7 cellular contexts compared by ENCODE assay signal in the genomic region with DNA sequence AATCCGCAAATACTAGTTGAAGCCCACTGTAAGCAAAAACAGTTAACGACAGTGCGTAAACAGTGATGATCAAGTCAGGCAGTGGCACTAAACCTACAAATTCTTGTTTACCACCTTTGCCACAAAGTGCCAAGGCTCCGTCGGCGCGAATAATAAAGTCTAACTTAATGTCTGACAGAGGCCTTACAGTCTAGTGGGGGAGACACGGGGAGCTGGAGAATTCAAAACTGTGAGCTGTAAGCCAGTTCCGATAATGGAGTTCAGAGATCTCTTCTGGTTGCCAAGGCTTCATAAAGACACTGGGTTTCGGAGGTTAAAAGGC. TPM values are rescaled to one million over a fixed set of nuclear protein-coding genes. Genes with fewer than 3 reads are reported as not detected.
DNase-seq lines count a peak whose midpoint lies in the region; ATAC-seq and TF ChIP-seq lines count a peak whose summit lies in the region.

No MANE protein-coding gene starts in this region.

- no peaks in the 10 kb centered on the region for H3K9me3 ChIP-seq in hepatocyte (ENCODE audit: low read depth)

- H3K9me2 ChIP-seq in hepatocyte (replicated peaks; ENCODE audit: insufficient read depth) = no peaks in the 10 kb centered on the region

- DNase-seq in HFF-Myc (ENCODE audit: extremely low read depth, low read depth) (no peak), hepatocyte (ENCODE audit: low spot score) (no peak), activated gamma-delta T cell treated with Interleukin-2 at 50 U/mL for 16 hours (no peak), H7 (no peak)
- DNase-seq in activated CD8-positive, alpha-beta T cell treated with anti-CD3 and anti-CD28 coated beads, Interleukin-2, amount 10 ng/mL, durations not matched to agents 7 days and 5 days = no peak
- no peak for DNase-seq in stimulated activated effector memory CD8-positive, alpha-beta T cell treated with anti-CD3 and anti-CD28 coated beads, Interleukin-12 subunit alpha, Interleukin-12 subunit beta, amount 100 ng/mL, for 72 hours (ENCODE audit: low spot score in 2 of 2)

- H3K9me3 Mint-ChIP-seq in activated CD8-positive, alpha-beta T cell treated with anti-CD3 and anti-CD28 coated beads, Interleukin-2, amount 10 ng/mL, durations not matched to agents 7 days and 5 days (ENCODE audit: insufficient read depth) = no peaks in the 10 kb centered on the region
- H3K9me3 Mint-ChIP-seq in stimulated activated effector memory CD8-positive, alpha-beta T cell treated with anti-CD3 and anti-CD28 coated beads, Interleukin-12 subunit alpha, Interleukin-12 subunit beta, amount 100 ng/mL, for 72 hours = no peaks in the 10 kb centered on the region

- H3K36me3 ChIP-seq in hepatocyte (replicated peaks; ENCODE audit: insufficient read depth, low read depth) (no peaks in the 10 kb centered on the region), H7 (replicated peaks; ENCODE audit: control insufficient read depth, insufficient read depth, low read length) (no peaks in the 10 kb centered on the region)

- peaks cover 37% of the 10 kb centered on the region for H3K79me2 ChIP-seq in hepatocyte

- H4K20me1 ChIP-seq in hepatocyte (ENCODE audit: insufficient read depth, poor library complexity, severe bottlenecking) = no peaks in the 10 kb centered on the region

- no peak overlapping the region for H3K27ac ChIP-seq in hepatocyte

- peak overlapping the region; percentile 64 for H3K4me3 ChIP-seq in HFF-Myc (replicated peaks; ENCODE audit: low read depth, low read length)
- no peak overlapping the region for H3K4me3 ChIP-seq in hepatocyte
- H3K4me3 ChIP-seq in H7 (ENCODE audit: insufficient read depth, low read depth, low read length) = no peak overlapping the region

- H3K27ac Mint-ChIP-seq in activated CD8-positive, alpha-beta T cell treated with anti-CD3 and anti-CD28 coated beads, Interleukin-2, amount 10 ng/mL, durations not matched to agents 7 days and 5 days = peak overlapping the region; percentile 86
- peak overlapping the region; percentile 89 for H3K27ac Mint-ChIP-seq in stimulated activated effector memory CD8-positive, alpha-beta T cell treated with anti-CD3 and anti-CD28 coated beads, Interleukin-12 subunit alpha, Interleukin-12 subunit beta, amount 100 ng/mL, for 72 hours

- 67% methylated on average over 10 of the region's 10 CpGs for WGBS in hepatocyte (ENCODE audit: low lambda C conversion rate, missing lambda C conversion rate)

- peaks cover 9% of the 10 kb centered on the region for H3K4me1 ChIP-seq in hepatocyte (ENCODE audit: insufficient read depth)

- no peaks in the 10 kb centered on the region for H3K27me3 Mint-ChIP-seq in activated CD8-positive, alpha-beta T cell treated with anti-CD3 and anti-CD28 coated beads, Interleukin-2, amount 10 ng/mL, durations not matched to agents 7 days and 5 days (ENCODE audit: low read depth)

- peak overlapping the region; percentile 48 for H3K4me2 ChIP-seq in hepatocyte

- H3K27me3 ChIP-seq in hepatocyte (no peaks in the 10 kb centered on the region), H7 (ENCODE audit: control insufficient read depth, insufficient read depth, low read length) (no peaks in the 10 kb centered on the region)

- no peak for ATAC-seq in activated CD8-positive, alpha-beta T cell treated with anti-CD3 and anti-CD28 coated beads, Interleukin-2, amount 10 ng/mL, durations not matched to agents 7 days and 5 days
- no peak for ATAC-seq in stimulated activated effector memory CD8-positive, alpha-beta T cell treated with anti-CD3 and anti-CD28 coated beads, Interleukin-12 subunit alpha, Interleukin-12 subunit beta, amount 100 ng/mL, for 72 hours
- no peak for ATAC-seq in GM18867 (IDR thresholded peaks at IDR 0.05; ENCODE audit: unreplicated experiment)

- CTCF ChIA-PET in activated CD8-positive, alpha-beta T cell treated with anti-CD3 and anti-CD28 coated beads, Interleukin-2, amount 10 ng/mL, durations not matched to agents 7 days and 5 days (lab: Charles Lee) = no interaction called here

- POLR2A ChIA-PET in activated CD8-positive, alpha-beta T cell treated with anti-CD3 and anti-CD28 coated beads, Interleukin-2, amount 10 ng/mL, durations not matched to agents 7 days and 5 days (lab: Charles Lee) = no interaction called here

- TF ChIP-seq CTCF in HFF-Myc (IDR thresholded peaks at IDR 0.05; ENCODE audit: low read depth, low read length, missing control alignments) = no peak
- no peak for TF ChIP-seq CTCF in hepatocyte (IDR thresholded peaks at IDR 0.05; ENCODE audit: poor library complexity)

- H3K4me1 Mint-ChIP-seq in activated CD8-positive, alpha-beta T cell treated with anti-CD3 and anti-CD28 coated beads, Interleukin-2, amount 10 ng/mL, durations not matched to agents 7 days and 5 days (ENCODE audit: low read depth) = peaks cover 67% of the 10 kb centered on the region
- H3K4me1 Mint-ChIP-seq in stimulated activated effector memory CD8-positive, alpha-beta T cell treated with anti-CD3 and anti-CD28 coated beads, Interleukin-12 subunit alpha, Interleukin-12 subunit beta, amount 100 ng/mL, for 72 hours = peaks cover 36% of the 10 kb centered on the region

- H3K36me3 Mint-ChIP-seq in activated CD8-positive, alpha-beta T cell treated with anti-CD3 and anti-CD28 coated beads, Interleukin-2, amount 10 ng/mL, durations not matched to agents 7 days and 5 days (ENCODE audit: low read depth) = peaks cover 8% of the 10 kb centered on the region
- H3K36me3 Mint-ChIP-seq in stimulated activated effector memory CD8-positive, alpha-beta T cell treated with anti-CD3 and anti-CD28 coated beads, Interleukin-12 subunit alpha, Interleukin-12 subunit beta, amount 100 ng/mL, for 72 hours = no peaks in the 10 kb centered on the region

- H2AFZ ChIP-seq in hepatocyte = no peak overlapping the region

- H3K4me3 Mint-ChIP-seq in activated CD8-positive, alpha-beta T cell treated with anti-CD3 and anti-CD28 coated beads, Interleukin-2, amount 10 ng/mL, durations not matched to agents 7 days and 5 days = peak overlapping the region; percentile 92
- peak overlapping the region; percentile 89 for H3K4me3 Mint-ChIP-seq in stimulated activated effector memory CD8-positive, alpha-beta T cell treated with anti-CD3 and anti-CD28 coated beads, Interleukin-12 subunit alpha, Interleukin-12 subunit beta, amount 100 ng/mL, for 72 hours

RNA-seq across cellular contexts. Expression of a gene that starts 0.3 kb away (rescaled TPM):
- total RNA-seq in activated CD8-positive, alpha-beta T cell treated with anti-CD3 and anti-CD28 coated beads, Interleukin-2, amount 10 ng/mL, durations not matched to agents 7 days and 5 days = 10 to 100 TPM; 17.8 to 18.8 TPM
- total RNA-seq in hepatocyte = 36.2 and 50.0 TPM in 2 replicates
- 11.1 and 11.8 TPM in 2 replicates for polyA plus RNA-seq in hepatocyte
- total RNA-seq in H7 (2014; rRNA removed; shearing (Covaris generic)) = 20.5 and 25.3 TPM in 2 replicates
